20 cellular contexts compared by ENCODE assay signal in the genomic region with DNA sequence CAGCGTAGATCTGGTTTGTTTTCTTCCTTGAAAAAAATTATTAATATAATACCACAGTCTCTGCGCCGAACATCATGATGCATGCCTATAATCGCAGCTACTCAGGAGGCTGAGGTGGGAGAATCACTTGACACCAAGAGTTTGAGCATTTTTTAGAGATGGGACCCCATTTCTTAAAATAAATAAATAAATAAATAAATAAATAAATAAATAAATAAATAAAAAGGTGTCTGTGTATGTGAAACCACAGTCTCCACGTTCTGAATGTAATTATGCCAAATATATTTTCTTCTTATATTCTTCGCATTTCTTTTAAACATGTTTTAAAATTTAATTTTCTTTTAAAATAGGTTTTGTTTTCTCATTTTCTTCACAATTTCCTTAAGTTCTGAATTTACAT. TPM values are rescaled to one million over a fixed set of nuclear protein-coding genes. Genes with fewer than 3 reads are reported as not detected.
"Had no signal": no experiment of that assay in that cellular context is flagged by ENCODE, and none has a peak within 500 bp of the region (broad histone marks: within the 10 kb centered on the region; RNA-seq: fewer than 3 reads in every experiment).

No MANE protein-coding gene starts in this region.

RNA-seq across cellular contexts. Expression of gene CDRT15, which starts 54.6 kb away (rescaled TPM):
- total RNA-seq: activated naive CD4-positive, alpha-beta T cell treated with anti-CD3 and anti-CD28 coated beads for 36 hours; activated naive CD4-positive, alpha-beta T cell treated with anti-CD3 and anti-CD28 coated beads, Interleukin-2, amount 50 U/mL, for 72 hours; activated naive CD8-positive, alpha-beta T cell treated with anti-CD3 and anti-CD28 coated beads for 36 hours; activated naive CD8-positive, alpha-beta T cell treated with anti-CD3 and anti-CD28 coated beads, Interleukin-2, amount 10 ng/mL, durations not matched to agents 7 days and 5 days; activated T-cell treated with anti-CD3 and anti-CD28 coated beads, Interleukin-2, amount 50 U/mL, for 4 hours; activated T-cell treated with anti-CD3 and anti-CD28 coated beads, Interleukin-2, amount 50 U/mL, for 72 hours; activated T-helper 1 cell treated with anti-CD3 and anti-CD28 coated beads, Interleukin-12 subunit alpha, Interleukin-12 subunit beta, Interleukin-2, Interleukin-4 antibody, amounts not matched to agents 30 ng/mL and 10 ng/mL and 1 ng/mL, durations not matched to agents 14 hours and 24 hours and 36 hours; activated T-helper 17 cell treated with anti-CD3 and anti-CD28 coated beads, Interleukin-2, amount 50 U/mL, for 72 hours; activated T-helper 2 cell treated with anti-CD3 and anti-CD28 coated beads, Interferon-gamma antibody, Interleukin-2, Interleukin-4, amounts not matched to agents 10 μg/mL and 5 μg/mL and 100 μg/mL, durations not matched to agents 14 hours and 24 hours and 36 hours; adrenal gland; aorta; ascending aorta; astrocyte; body of pancreas; breast epithelium; bronchial epithelial cell; cardiac muscle cell; cardiac septum; cerebellum; chondrocyte had no signal
